ENCODE assay signal across 10 cellular contexts in the genomic region with DNA sequence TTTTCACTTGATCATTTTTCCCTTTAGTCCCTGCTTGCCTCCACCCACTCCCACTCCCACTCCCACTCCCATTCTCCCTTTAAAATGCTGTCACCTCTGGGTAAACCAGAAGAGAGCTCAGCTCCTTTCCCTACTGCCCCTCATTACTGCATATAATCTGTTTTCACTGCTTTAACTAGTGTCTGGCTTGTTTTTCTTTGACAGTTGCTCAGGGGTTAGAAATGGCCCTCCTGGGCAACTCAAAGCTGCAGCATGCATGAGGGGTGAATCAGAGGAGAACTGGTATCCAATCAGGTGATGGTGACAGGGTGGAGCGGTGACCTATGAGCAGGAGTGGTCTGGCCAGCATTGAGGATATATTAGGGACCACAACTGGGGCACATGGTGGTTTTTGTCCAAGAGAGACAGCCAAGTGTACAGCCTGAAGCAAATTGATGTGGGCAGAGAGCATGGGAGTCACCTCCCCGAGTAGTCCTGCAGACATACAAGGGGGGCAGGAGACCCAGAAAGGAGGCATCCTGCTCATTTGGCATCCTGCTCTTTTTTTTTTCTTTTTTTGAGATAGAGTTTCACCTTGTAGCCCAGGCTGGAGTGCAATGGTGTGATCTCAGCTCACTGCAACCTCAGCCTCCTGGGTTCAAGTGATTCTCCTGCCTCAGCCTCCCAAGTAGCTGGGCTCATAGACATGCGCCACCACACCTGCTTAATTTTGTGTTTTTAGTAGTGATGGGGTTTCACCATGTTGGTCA. TPM values are rescaled to one million over a fixed set of nuclear protein-coding genes. Genes with fewer than 3 reads are reported as not detected.
A peak's percentile ranks its signal among the peaks of the same experiment; 100 is the strongest.
DNase-seq lines count a peak whose midpoint lies in the region; ATAC-seq and TF ChIP-seq lines count a peak whose summit lies in the region.
"Had no signal": no experiment of that assay in that cellular context is flagged by ENCODE, and none has a peak within 500 bp of the region (broad histone marks: within the 10 kb centered on the region; RNA-seq: fewer than 3 reads in every experiment).

No MANE protein-coding gene starts in this region.

- H3K4me1 Mint-ChIP-seq in type B pancreatic cell (ENCODE audit: unreplicated experiment) = peaks cover 37% of the 10 kb centered on the region
- H3K4me1 Mint-ChIP-seq in stimulated activated naive B cell treated with anti-CD40 and anti-IgM and Interleukin-4, amounts not matched to agents 10 μg/mL and 1 μg/mL and 100 μg/mL, for 72 hours = peaks cover 0 to 6% of the 10 kb centered on the region in 2 donors
- H3K4me1 Mint-ChIP-seq: activated naive CD4-positive, alpha-beta T cell treated with anti-CD3 and anti-CD28 coated beads, Interleukin-2, amount 50 U/mL, for 24 hours had no signal

- H3K36me3 Mint-ChIP-seq in type B pancreatic cell = no peaks in the 10 kb centered on the region
- no peaks in the 10 kb centered on the region for H3K36me3 Mint-ChIP-seq in stimulated activated naive B cell treated with anti-CD40 and anti-IgM and Interleukin-4, amounts not matched to agents 10 μg/mL and 1 μg/mL and 100 μg/mL, for 72 hours
- H3K36me3 Mint-ChIP-seq: activated naive CD4-positive, alpha-beta T cell treated with anti-CD3 and anti-CD28 coated beads, Interleukin-2, amount 50 U/mL, for 24 hours had no signal

- H3K4me1 ChIP-seq in cardiac muscle cell (ENCODE audit: low read depth) (peaks cover 38% of the 10 kb centered on the region), body of pancreas (peaks cover 52% of the 10 kb centered on the region)

- no peaks in the 10 kb centered on the region for H3K27me3 Mint-ChIP-seq in type B pancreatic cell
- H3K27me3 Mint-ChIP-seq in stimulated activated naive B cell treated with anti-CD40 and anti-IgM and Interleukin-4, amounts not matched to agents 10 μg/mL and 1 μg/mL and 100 μg/mL, for 72 hours = no peaks in the 10 kb centered on the region
- H3K27me3 Mint-ChIP-seq: activated naive CD4-positive, alpha-beta T cell treated with anti-CD3 and anti-CD28 coated beads, Interleukin-2, amount 50 U/mL, for 24 hours had no signal

- no peak for TF ChIP-seq CTCF in cardiac muscle cell (IDR thresholded peaks at IDR 0.05; ENCODE audit: low read depth, low read length)
- no peak for TF ChIP-seq CTCF in body of pancreas (IDR thresholded peaks at IDR 0.05)
- TF ChIP-seq CTCF in type B pancreatic cell (conservative IDR thresholded peaks at IDR 0.05) = no peak

- H3K4me3 ChIP-seq in cardiac muscle cell (no peak overlapping the region), body of pancreas (no peak overlapping the region)

- no peaks in the 10 kb centered on the region for H3K9me3 ChIP-seq in cardiac muscle cell (ENCODE audit: low read depth)
- no peaks in the 10 kb centered on the region for H3K9me3 ChIP-seq in body of pancreas

- WGBS in body of pancreas, 2 donors = 90 to 100% methylated on average over 3 of the region's 3 CpGs

- ATAC-seq in body of pancreas = no peak
- ATAC-seq in GM18873 (IDR thresholded peaks at IDR 0.05; ENCODE audit: low FRiP score, unreplicated experiment) = no peak
- ATAC-seq in stimulated activated naive B cell treated with anti-CD40 and anti-IgM and Interleukin-4, amounts not matched to agents 10 μg/mL and 1 μg/mL and 100 μg/mL, for 72 hours (replicated peaks) = no peak

- no peak for TF ChIP-seq POLR2A in body of pancreas (IDR thresholded peaks at IDR 0.05)

- H3K4me3 Mint-ChIP-seq in type B pancreatic cell = peak overlapping the region; percentile 22
- H3K4me3 Mint-ChIP-seq in stimulated activated naive B cell treated with anti-CD40 and anti-IgM and Interleukin-4, amounts not matched to agents 10 μg/mL and 1 μg/mL and 100 μg/mL, for 72 hours = no peak overlapping the region
- H3K4me3 Mint-ChIP-seq: activated naive CD4-positive, alpha-beta T cell treated with anti-CD3 and anti-CD28 coated beads, Interleukin-2, amount 50 U/mL, for 24 hours had no signal

- H3K27ac ChIP-seq in cardiac muscle cell (peak overlapping the region; percentile 86), body of pancreas (peak overlapping the region in 3 of 4 donors; percentile 66 to 89 (median 86))

- DNase-seq in cardiac muscle cell (ENCODE audit: low read depth in 1 of 2, low spot score in 1 of 2) (peak in 1 of 2 donors; percentile 69), cardiac septum (ENCODE audit: low spot score) (no peak), body of pancreas (no peak), kidney tubule cell (ENCODE audit: low spot score) (peak; percentile 92), type B pancreatic cell (ENCODE audit: extremely low spot score, unreplicated experiment) (no peak)
- DNase-seq in activated T-cell treated with anti-CD3 and anti-CD28 coated beads, Interleukin-2, amount 50 U/mL, for 48 hours = no peak
- DNase-seq in stimulated activated naive B cell treated with anti-CD40 and anti-IgM and Interleukin-4, amounts not matched to agents 10 μg/mL and 1 μg/mL and 100 μg/mL, for 72 hours = no peak
- DNase-seq: NCI-H2081 had no signal

- intact Hi-C loops in cardiac septum (cut with DNase I) (loop anchor here (2.0 kb wide), 1 partner anchor 102 kb away; no protein-coding TSS in a partner anchor), body of pancreas (cut with DNase I) (no loop called here)

- H3K36me3 ChIP-seq in cardiac muscle cell = no peaks in the 10 kb centered on the region
- no peaks in the 10 kb centered on the region for H3K36me3 ChIP-seq in body of pancreas (replicated peaks in 1 of 2; ENCODE audit: insufficient read depth in 1 of 2, low read depth in 2 of 2)

- H3K27me3 ChIP-seq in cardiac muscle cell (no peaks in the 10 kb centered on the region), body of pancreas (no peaks in the 10 kb centered on the region)

- H3K9me3 Mint-ChIP-seq in type B pancreatic cell = no peaks in the 10 kb centered on the region
- no peaks in the 10 kb centered on the region for H3K9me3 Mint-ChIP-seq in stimulated activated naive B cell treated with anti-CD40 and anti-IgM and Interleukin-4, amounts not matched to agents 10 μg/mL and 1 μg/mL and 100 μg/mL, for 72 hours
- H3K9me3 Mint-ChIP-seq: activated naive CD4-positive, alpha-beta T cell treated with anti-CD3 and anti-CD28 coated beads, Interleukin-2, amount 50 U/mL, for 24 hours had no signal

- H3K27ac Mint-ChIP-seq in type B pancreatic cell = peak overlapping the region; percentile 52
- H3K27ac Mint-ChIP-seq in stimulated activated naive B cell treated with anti-CD40 and anti-IgM and Interleukin-4, amounts not matched to agents 10 μg/mL and 1 μg/mL and 100 μg/mL, for 72 hours = no peak overlapping the region

RNA-seq across cellular contexts. Expression of a gene that starts 42.7 kb away (rescaled TPM):
- total RNA-seq in cardiac muscle cell (107 and 134 TPM in 2 replicates), cardiac septum (63.4 TPM), body of pancreas (10 to 100 TPM; 61.5 to 89.7 TPM), type B pancreatic cell (ENCODE audit: low replicate concordance) (113 and 177 TPM in 2 replicates)
- polyA plus RNA-seq in cardiac muscle cell = 181 and 192 TPM in 2 replicates
